31 cellular contexts compared by ENCODE assay signal in genomic region chr22:30169002-30169401, GRCh38.
DNase-seq lines count a peak whose midpoint lies in the region; ATAC-seq and TF ChIP-seq lines count a peak whose summit lies in the region.
"Had no signal": no experiment of that assay in that cellular context is flagged by ENCODE, and none has a peak within 500 bp of the region (broad histone marks: within the 10 kb centered on the region; RNA-seq: fewer than 3 reads in every experiment).

No MANE protein-coding gene starts in this region.

- H3K36me3 Mint-ChIP-seq in activated naive CD4-positive, alpha-beta T cell treated with anti-CD3 and anti-CD28 coated beads, Interleukin-2, amount 10 ng/mL, durations not matched to agents 7 days and 5 days, result peaks cover 11% of the 10 kb centered on the region
- H3K36me3 Mint-ChIP-seq in activated T-helper 17 cell treated with anti-CD3 and anti-CD28 coated beads, Interleukin-2, amount 50 U/mL, for 72 hours (ENCODE audit: low read depth), result no peaks in the 10 kb centered on the region
- H3K36me3 Mint-ChIP-seq: CD8-positive, alpha-beta memory T cell; neural progenitor cell; stimulated activated memory B cell treated with anti-CD40 and anti-IgM and Interleukin-4, amounts not matched to agents 10 μg/mL and 1 μg/mL and 100 μg/mL, for 72 hours had no signal

- no peak overlapping the region for H3K27ac Mint-ChIP-seq in activated naive CD4-positive, alpha-beta T cell treated with anti-CD3 and anti-CD28 coated beads, Interleukin-2, amount 10 ng/mL, durations not matched to agents 7 days and 5 days
- H3K27ac Mint-ChIP-seq in activated T-helper 17 cell treated with anti-CD3 and anti-CD28 coated beads, Interleukin-2, amount 50 U/mL, for 72 hours, result no peak overlapping the region
- H3K27ac Mint-ChIP-seq: activated CD4-positive, alpha-beta memory T cell treated with anti-CD3 and anti-CD28 coated beads for 36 hours; CD8-positive, alpha-beta memory T cell; neural progenitor cell; stimulated activated memory B cell treated with anti-CD40 and anti-IgM and Interleukin-4, amounts not matched to agents 10 μg/mL and 1 μg/mL and 100 μg/mL, for 72 hours had no signal

- no peak for TF ChIP-seq POLR2A in Peyer's patch (IDR thresholded peaks at IDR 0.05)

- H3K9me3 ChIP-seq in Loucy (ENCODE audit: insufficient read depth, low read depth, low read length) (no peaks in the 10 kb centered on the region), Peyer's patch (no peaks in the 10 kb centered on the region)
- H3K9me3 ChIP-seq: body of pancreas, gastrocnemius medialis, pancreas had no signal

- peak overlapping the region; percentile 51 for H3K9ac ChIP-seq in Loucy (ENCODE audit: low read depth, low read length, poor library complexity, severe bottlenecking)
- H3K9ac ChIP-seq: neural progenitor cell had no signal

- DNase-seq in activated naive CD4-positive, alpha-beta T cell treated with anti-CD3 and anti-CD28 coated beads, Interleukin-2, amount 10 ng/mL, durations not matched to agents 7 days and 5 days, result peak; percentile 34
- no peak for DNase-seq in activated naive CD4-positive, alpha-beta T cell treated with anti-CD3 and anti-CD28 coated beads, Interleukin-2, amount 50 U/mL, for 16 hours
- no peak for DNase-seq in NCI-H69 (lab: John Stamatoyannopoulos, UW)
- DNase-seq in Peyer's patch, result no peak
- DNase-seq: activated CD4-positive, alpha-beta memory T cell treated with anti-CD3 and anti-CD28 coated beads for 36 hours; activated CD4-positive, CD25-positive, alpha-beta regulatory T cell; activated gamma-delta T cell; body of pancreas; cerebellar nuclear complex; dermis blood vessel endothelial cell; EL; gastrocnemius medialis; H7; Kasumi-1; kidney; left ventricle myocardium superior; mesendoderm; MV-4-11; NCI-H1436 treated with DMSO at 0.1 percent for 48 hours; NCI-H2081 treated with DMSO at 0.1 percent for 48 hours; NCI-H345; NCI-H748 treated with DMSO at 0.1 percent for 48 hours; pancreas; SW 1271 had no signal

- H3K27ac ChIP-seq in Peyer's patch, result no peak overlapping the region
- H3K27ac ChIP-seq: body of pancreas, gastrocnemius medialis, neural progenitor cell, pancreas had no signal

- H3K36me3 ChIP-seq in Loucy (ENCODE audit: insufficient read depth, low read length) (no peaks in the 10 kb centered on the region), Peyer's patch (no peaks in the 10 kb centered on the region)
- H3K36me3 ChIP-seq: gastrocnemius medialis, neural progenitor cell, pancreas had no signal

- H3K27me3 ChIP-seq in Loucy (ENCODE audit: insufficient read depth, low read length, poor library complexity, severe bottlenecking), result no peaks in the 10 kb centered on the region
- no peaks in the 10 kb centered on the region for H3K27me3 ChIP-seq in Peyer's patch
- H3K27me3 ChIP-seq: body of pancreas, neural progenitor cell, pancreas had no signal

- no peaks in the 10 kb centered on the region for H3F3A ChIP-seq in Loucy (ENCODE audit: low read depth)

- TF ChIP-seq CTCF in Loucy (conservative IDR thresholded peaks at IDR 0.05; ENCODE audit: low read length), result no peak
- no peak for TF ChIP-seq CTCF in Peyer's patch (IDR thresholded peaks at IDR 0.05)

- no peaks in the 10 kb centered on the region for H4K20me1 ChIP-seq in Loucy (ENCODE audit: insufficient read depth, low read length, poor library complexity, severe bottlenecking)

- peaks cover 35% of the 10 kb centered on the region for H3K4me1 ChIP-seq in Loucy (ENCODE audit: insufficient read depth, low read length, poor library complexity, severe bottlenecking)
- H3K4me1 ChIP-seq in Peyer's patch, result no peaks in the 10 kb centered on the region
- H3K4me1 ChIP-seq: body of pancreas, gastrocnemius medialis, neural progenitor cell, pancreas had no signal

- H3K9me3 Mint-ChIP-seq in activated naive CD4-positive, alpha-beta T cell treated with anti-CD3 and anti-CD28 coated beads, Interleukin-2, amount 10 ng/mL, durations not matched to agents 7 days and 5 days, result peaks cover 6% of the 10 kb centered on the region
- no peaks in the 10 kb centered on the region for H3K9me3 Mint-ChIP-seq in activated T-helper 17 cell treated with anti-CD3 and anti-CD28 coated beads, Interleukin-2, amount 50 U/mL, for 72 hours
- H3K9me3 Mint-ChIP-seq: activated CD4-positive, alpha-beta memory T cell treated with anti-CD3 and anti-CD28 coated beads for 36 hours; CD8-positive, alpha-beta memory T cell; neural progenitor cell; stimulated activated memory B cell treated with anti-CD40 and anti-IgM and Interleukin-4, amounts not matched to agents 10 μg/mL and 1 μg/mL and 100 μg/mL, for 72 hours had no signal

- peak; percentile 30 for ATAC-seq in activated T-helper 17 cell treated with anti-CD3 and anti-CD28 coated beads, Interleukin-2, amount 50 U/mL, for 72 hours (replicated peaks)
- ATAC-seq in HG03571 (IDR thresholded peaks at IDR 0.05; ENCODE audit: unreplicated experiment), result no peak
- ATAC-seq: body of pancreas; gastrocnemius medialis; GM12878; left ventricle myocardium superior; pancreas; stimulated activated memory B cell treated with anti-CD40 and anti-IgM and Interleukin-4, amounts not matched to agents 10 μg/mL and 1 μg/mL and 100 μg/mL, for 72 hours had no signal

- H3K4me3 ChIP-seq in Loucy (ENCODE audit: low read length, poor library complexity, severe bottlenecking), result peak overlapping the region; percentile 32
- no peak overlapping the region for H3K4me3 ChIP-seq in Peyer's patch
- H3K4me3 ChIP-seq: body of pancreas, gastrocnemius medialis, GM12878, neural progenitor cell, pancreas had no signal

- H2AFZ ChIP-seq in Loucy (ENCODE audit: low read length), result no peak overlapping the region
- H2AFZ ChIP-seq: neural progenitor cell had no signal

- H3K9me2 ChIP-seq in Loucy (replicated peaks; ENCODE audit: low read depth, low read length), result no peaks in the 10 kb centered on the region

- peak overlapping the region; percentile 67 for H3K4me2 ChIP-seq in Loucy (ENCODE audit: low read depth, low read length, poor library complexity, severe bottlenecking)
- H3K4me2 ChIP-seq: neural progenitor cell had no signal

- no peaks in the 10 kb centered on the region for H3K79me2 ChIP-seq in Loucy (ENCODE audit: insufficient read depth, low read length)

- CTCF ChIA-PET in activated naive CD4-positive, alpha-beta T cell treated with anti-CD3 and anti-CD28 coated beads, Interleukin-2, amount 10 ng/mL, durations not matched to agents 7 days and 5 days (lab: Charles Lee), result interaction anchor here (1.2 to 3.8 kb wide), 2 partner anchors 10 to 12 kb away, joined by 4 to 27 read pairs; no protein-coding TSS in a partner anchor

- H3K4me3 Mint-ChIP-seq in activated naive CD4-positive, alpha-beta T cell treated with anti-CD3 and anti-CD28 coated beads, Interleukin-2, amount 10 ng/mL, durations not matched to agents 7 days and 5 days, result no peak overlapping the region
- no peak overlapping the region for H3K4me3 Mint-ChIP-seq in activated T-helper 17 cell treated with anti-CD3 and anti-CD28 coated beads, Interleukin-2, amount 50 U/mL, for 72 hours
- H3K4me3 Mint-ChIP-seq: activated CD4-positive, alpha-beta memory T cell treated with anti-CD3 and anti-CD28 coated beads for 36 hours; CD8-positive, alpha-beta memory T cell; neural progenitor cell; stimulated activated memory B cell treated with anti-CD40 and anti-IgM and Interleukin-4, amounts not matched to agents 10 μg/mL and 1 μg/mL and 100 μg/mL, for 72 hours had no signal

- H3K4me1 Mint-ChIP-seq in activated naive CD4-positive, alpha-beta T cell treated with anti-CD3 and anti-CD28 coated beads, Interleukin-2, amount 10 ng/mL, durations not matched to agents 7 days and 5 days, result peaks cover 12% of the 10 kb centered on the region
- peaks cover 4% of the 10 kb centered on the region for H3K4me1 Mint-ChIP-seq in activated T-helper 17 cell treated with anti-CD3 and anti-CD28 coated beads, Interleukin-2, amount 50 U/mL, for 72 hours
- H3K4me1 Mint-ChIP-seq: CD8-positive, alpha-beta memory T cell; neural progenitor cell; stimulated activated memory B cell treated with anti-CD40 and anti-IgM and Interleukin-4, amounts not matched to agents 10 μg/mL and 1 μg/mL and 100 μg/mL, for 72 hours had no signal

- H3K27me3 Mint-ChIP-seq in activated naive CD4-positive, alpha-beta T cell treated with anti-CD3 and anti-CD28 coated beads, Interleukin-2, amount 10 ng/mL, durations not matched to agents 7 days and 5 days, result no peaks in the 10 kb centered on the region
- no peaks in the 10 kb centered on the region for H3K27me3 Mint-ChIP-seq in activated T-helper 17 cell treated with anti-CD3 and anti-CD28 coated beads, Interleukin-2, amount 50 U/mL, for 72 hours
- H3K27me3 Mint-ChIP-seq: CD8-positive, alpha-beta memory T cell had no signal
